ENCODE assay signal across 10 cellular contexts in the genomic region with DNA sequence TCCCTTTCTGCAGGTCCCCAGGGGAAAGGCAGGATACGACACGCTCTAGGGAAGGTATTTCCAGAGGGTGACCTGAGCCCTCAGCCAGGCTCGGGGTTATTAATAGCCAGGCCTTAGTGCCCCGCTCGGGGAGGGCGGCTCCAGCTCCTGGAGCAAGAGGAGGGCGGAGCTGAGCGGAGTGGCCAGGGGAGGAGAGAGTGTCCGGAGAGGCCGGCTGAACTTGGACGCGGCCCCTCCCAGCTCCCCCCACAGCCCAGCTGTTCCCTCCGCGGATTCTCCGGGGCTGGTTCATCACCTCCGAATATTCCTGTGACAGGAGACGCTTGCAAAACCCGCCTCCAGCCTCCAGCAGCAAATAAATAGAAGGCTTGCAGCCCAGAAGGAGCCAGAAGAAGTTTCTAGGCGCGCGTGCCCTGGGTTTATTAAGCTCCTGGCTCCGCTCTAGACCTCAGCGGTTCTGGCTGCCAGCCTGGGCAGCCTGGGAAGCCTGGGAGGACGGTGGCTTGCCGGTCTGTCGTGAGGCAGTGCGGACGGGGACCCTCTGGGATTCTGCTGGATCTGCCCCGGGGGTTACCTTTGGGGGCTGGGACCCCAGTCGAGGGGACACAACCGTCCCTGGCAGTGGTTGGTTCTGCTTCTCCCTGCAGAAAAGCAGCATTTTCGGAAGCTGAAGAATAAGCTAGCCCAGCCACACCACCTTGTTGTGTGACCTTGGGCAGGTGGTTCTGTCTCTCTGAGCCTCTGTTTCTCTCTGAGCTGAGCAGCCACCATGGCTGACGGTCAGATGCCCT. TPM values are rescaled to one million over a fixed set of nuclear protein-coding genes. Genes with fewer than 3 reads are reported as not detected.
A peak's percentile ranks its signal among the peaks of the same experiment; 100 is the strongest.
DNase-seq lines count a peak whose midpoint lies in the region; ATAC-seq, FAIRE-seq and TF ChIP-seq lines count a peak whose summit lies in the region.
"Had no signal": no experiment of that assay in that cellular context is flagged by ENCODE, and none has a peak within 500 bp of the region (broad histone marks: within the 10 kb centered on the region; RNA-seq: fewer than 3 reads in every experiment).

Gene HSPB8 (plus strand): TSS at position 388 of the 791 bp plus-strand sequence. CDS start 382 bp downstream, at position 770.

- H3K4me1 Mint-ChIP-seq in T-cell, result no peaks in the 10 kb centered on the region

- no peak within 1 kb of the TSS for H3K4me3 Mint-ChIP-seq in T-cell
- H3K4me3 Mint-ChIP-seq: activated naive CD8-positive, alpha-beta T cell had no signal

- no peak for FAIRE-seq in HepG2 (lab: Jason Lieb, UNC)
- FAIRE-seq: GM18507 had no signal

- TF ChIP-seq POLR2A in HepG2 (IDR thresholded peaks at IDR 0.05; ENCODE audit: insufficient read depth in 1 of 2, low read depth in 2 of 2, low read length in 2 of 2), result no peak

- no peak within 1 kb of the TSS for H3K27ac Mint-ChIP-seq in T-cell
- H3K27ac Mint-ChIP-seq: activated naive CD8-positive, alpha-beta T cell had no signal

- H3K36me3 Mint-ChIP-seq in T-cell, result no peaks in the 10 kb centered on the region
- H3K36me3 Mint-ChIP-seq: activated naive CD8-positive, alpha-beta T cell had no signal

- no peaks in the 10 kb centered on the region for H3K79me2 ChIP-seq in HepG2 (ENCODE audit: insufficient read depth, low read length)

- no peak for TF ChIP-seq CTCF in dorsolateral prefrontal cortex (IDR thresholded peaks at IDR 0.05 in 54 of 56, conservative IDR thresholded peaks at IDR 0.05 in 2 of 56; ENCODE audit: low read depth in 1 of 56, partially characterized antibody in 56 of 56)
- no peak for TF ChIP-seq CTCF in HepG2 (CRISPR knock-in tag; IDR thresholded peaks at IDR 0.05)
- no peak for TF ChIP-seq CTCF in thoracic aorta (IDR thresholded peaks at IDR 0.05)

- H3K9me3 Mint-ChIP-seq in T-cell, result no peaks in the 10 kb centered on the region

- peaks cover 0 to 42% (median 0%) of the 10 kb centered on the region in 45 donors for H3K27me3 ChIP-seq in dorsolateral prefrontal cortex
- peaks cover 0 to 17% of the 10 kb centered on the region in 2 experiments; a peak in 3 of 5 replicates for H3K27me3 ChIP-seq in HepG2 (ENCODE audit: control insufficient read depth in 1 of 2, insufficient read depth in 2 of 2, low read length in 2 of 2)
- no peaks in the 10 kb centered on the region for H3K27me3 ChIP-seq in thoracic aorta (replicated peaks; ENCODE audit: insufficient read depth)

- H3K9ac ChIP-seq in HepG2 (ENCODE audit: insufficient read depth, low read depth, low read length), result no peak within 1 kb of the TSS

- H3K27me3 Mint-ChIP-seq in T-cell, result peaks cover 9 to 16% of the 10 kb centered on the region in 2 donors
- H3K27me3 Mint-ChIP-seq: activated naive CD8-positive, alpha-beta T cell had no signal

- H3K4me3 ChIP-seq in dorsolateral prefrontal cortex (peak within 1 kb of the TSS; percentile 22 to 77 (median 63)), HepG2 (replicated peaks in 1 of 3; ENCODE audit: insufficient read depth in 1 of 3, low read depth in 2 of 3, low read length in 3 of 3) (peak within 1 kb of the TSS in 1 of 3 experiments; percentile 31; a peak in 1 of 6 replicates), thoracic aorta (peak within 1 kb of the TSS; percentile 91)

- H3K4me1 ChIP-seq in HepG2 (ENCODE audit: insufficient read depth, low read length) (peaks cover 17% of the 10 kb centered on the region; the same call in 1 of the 2 replicates), thoracic aorta (ENCODE audit: control insufficient read depth in 1 of 2, low read depth in 2 of 2) (peaks cover 16 to 58% of the 10 kb centered on the region in 2 donors)

- in situ Hi-C loops in HepG2 (cut with HindIII; ENCODE audit: extremely low pct_ligation_motif_present, low pct_unique_long_range_greater_than_20kb), result no loop called here

- no peak for TF ChIP-seq EP300 in HepG2 (IDR thresholded peaks at IDR 0.05; ENCODE audit: low read depth in 2 of 2, low read length in 2 of 2)
- no peak for TF ChIP-seq EP300 in HepG2 (CRISPR knock-in tag; IDR thresholded peaks at IDR 0.05; ENCODE audit: borderline replicate concordance)

- no peaks in the 10 kb centered on the region for H4K20me1 ChIP-seq in HepG2 (ENCODE audit: insufficient read depth, low read length)

- ATAC-seq in HepG2 (peak; percentile 79), thoracic aorta (ENCODE audit: insufficient number of reproducible peaks, low FRiP score, low read depth) (peak; percentile 81), T-cell (replicated peaks in 1 of 4) (no peak), HG03135 (IDR thresholded peaks at IDR 0.05; ENCODE audit: unreplicated experiment) (no peak)

- H3K4me2 ChIP-seq in HepG2 (ENCODE audit: low read depth, low read length), result peak within 1 kb of the TSS; percentile 42; the same call in 1 of the 2 replicates

- CTCF ChIA-PET in HepG2 (lab: Yijun Ruan, JAX; ENCODE audit: low intra/inter-chr PET ratio, low total read pairs), result no interaction called here
- CTCF ChIA-PET in T-cell (lab: Charles Lee), result no interaction called here

- H3K27ac ChIP-seq in dorsolateral prefrontal cortex, result peak within 1 kb of the TSS in 57 of 59 donors; percentile 41 to 97 (median 86)
- no peak within 1 kb of the TSS for H3K27ac ChIP-seq in HepG2 (ENCODE audit: extremely low read length, insufficient read depth, low read length)
- H3K27ac ChIP-seq in thoracic aorta, result peak within 1 kb of the TSS; percentile 95 to 98

- no peak within 1 kb of the TSS for H2AFZ ChIP-seq in HepG2 (ENCODE audit: low read length)

- no peaks in the 10 kb centered on the region for H3K36me3 ChIP-seq in HepG2 (replicated peaks in 1 of 2; ENCODE audit: control insufficient read depth in 1 of 2, insufficient read depth in 2 of 2, low read length in 2 of 2)
- no peaks in the 10 kb centered on the region for H3K36me3 ChIP-seq in thoracic aorta

- no peak for TF ChIP-seq RAD21 in HepG2 (CRISPR knock-in tag; IDR thresholded peaks at IDR 0.05)

- POLR2A ChIA-PET in HepG2 (lab: Yijun Ruan, JAX) (no interaction called here), T-cell (lab: Charles Lee) (no interaction called here)

- H3K9me3 ChIP-seq in HepG2 (ENCODE audit: low read length) (no peaks in the 10 kb centered on the region), thoracic aorta (no peaks in the 10 kb centered on the region)

- intact Hi-C loops in dorsolateral prefrontal cortex (cut with DNase I), result no loop called here
- intact Hi-C loops in HepG2 (cut with micrococcal nuclease; ENCODE audit: unreplicated experiment), result no loop called here

- peak in 13 of 14 donors; percentile 19 to 85 (median 54) for DNase-seq in C1 segment of cervical spinal cord (lab: John Stamatoyannopoulos, UW)
- peak; percentile 93 for DNase-seq in NCI-H226
- peak in 9 of 10 donors; percentile 34 to 79 (median 71) for DNase-seq in dorsolateral prefrontal cortex
- DNase-seq in HepG2 (ENCODE audit: low spot score), result peak; percentile 21
- DNase-seq in thoracic aorta (ENCODE audit: low spot score), result peak; percentile 89
- no peak for DNase-seq in activated CD4-positive, CD25-positive, alpha-beta regulatory T cell (lab: John Stamatoyannopoulos, UW)
- no peak for DNase-seq in T-cell

- WGBS in HepG2 (ENCODE audit: low lambda C conversion rate), result 5% methylated on average over 12 of the region's 33 CpGs

- no TSS peak for BruUV-seq in HepG2 (replicated peaks; lab: Mats Ljungman, UMichigan)

TF ChIP-seq in HepG2, 621 proteins besides CTCF, POLR2A, EP300 and RAD21 (continues in another document):
- TF ChIP-seq PATZ1 (CRISPR knock-in tag; IDR thresholded peaks at IDR 0.05), result 0 out of 2 replicates have a peak, but pooled peaks have one; percentile 10
- TF ChIP-seq ZNF282 (IDR thresholded peaks at IDR 0.05; ENCODE audit: partially characterized antibody), result no peak

RNA-seq across cellular contexts. Expression of gene HSPB8, which starts in this region (rescaled TPM):
- total RNA-seq in dorsolateral prefrontal cortex (100 to 1,000 TPM in 112 of 120 experiments, 10 to 100 TPM in 8; 76.6 to 246 (median 132) TPM), HepG2 (2016; rRNA removed; fragmentation: Illumina TruSeq; extraction: Trizol) (0.44 and 0.49 TPM in 2 replicates), thoracic aorta (100 to 1,000 TPM; 108 to 172 TPM), T-cell (under 1 TPM in 1 of 5 donors, not detected in 4; 0.18 TPM)
- 0.10 TPM in 1 of 2 replicates, not detected in the other for total RNA-seq in HepG2 (2016; cell fraction: cytosol; rRNA removed; fragmentation: Illumina TruSeq; extraction: Trizol; ENCODE audit: low read depth)
- total RNA-seq in HepG2 (2016; cell fraction: insoluble cytoplasmic fraction; rRNA removed; fragmentation: Illumina TruSeq; extraction: Trizol), result 0.22 and 0.27 TPM in 2 replicates
- 0.31 TPM in 2 replicates for total RNA-seq in HepG2 (2016; cell fraction: membrane; rRNA removed; fragmentation: Illumina TruSeq; extraction: Trizol)
- 0.16 and 0.50 TPM in 2 replicates for total RNA-seq in HepG2 (2016; cell fraction: nucleus; rRNA removed; fragmentation: Illumina TruSeq; extraction: Trizol)
- polyA plus RNA-seq in HepG2 (2011; rRNA removed), result 0.54 and 0.60 TPM in 2 replicates
- 0.30 and 0.64 TPM in 2 replicates for polyA plus RNA-seq in HepG2 (2011; cell fraction: cytosol; rRNA removed)
- polyA plus RNA-seq in HepG2 (2011; cell fraction: nucleus; rRNA removed), result 0.27 and 0.35 TPM in 2 replicates
- polyA plus RNA-seq in HepG2 (2012), result 0.16 TPM in 1 of 2 replicates, not detected in the other
- 0.10 TPM in 1 of 2 replicates, not detected in the other for polyA plus RNA-seq in HepG2 (2016; cell fraction: cytosol; fragmentation: Illumina TruSeq; extraction: Trizol; ENCODE audit: low read depth)
- polyA plus RNA-seq in HepG2 (2016; cell fraction: insoluble cytoplasmic fraction; fragmentation: Illumina TruSeq; extraction: Trizol; ENCODE audit: low read depth), result 0.57 and 0.75 TPM in 2 replicates
- polyA plus RNA-seq in HepG2 (2016; cell fraction: membrane; fragmentation: Illumina TruSeq; extraction: Trizol; ENCODE audit: low read depth), result 0.27 TPM in 1 of 2 replicates, not detected in the other
- 0.22 and 0.49 TPM in 2 replicates for polyA plus RNA-seq in HepG2 (2016; cell fraction: nucleus; fragmentation: Illumina TruSeq; extraction: Trizol; ENCODE audit: insufficient read depth, low read depth)
- polyA minus RNA-seq in HepG2 (2011; rRNA and poly(A)+ RNA removed; ENCODE audit: low replicate concordance), result 0.52 and 44.1 TPM in 2 replicates
- polyA minus RNA-seq in HepG2 (2011; cell fraction: cytosol; rRNA and poly(A)+ RNA removed), result 0.53 TPM in 1 of 2 replicates, not detected in the other
- polyA minus RNA-seq in HepG2 (2011; cell fraction: nucleus; rRNA and poly(A)+ RNA removed), result 0.75 and 1.2 TPM in 2 replicates

Comparison
In these comparisons a context has a peak if more than half of its experiments do, and no peak if none do; other contexts are left out.
1. RNA of gene HSPB8 (total RNA-seq): 108 to 172 TPM in thoracic aorta and 76.6 to 246 TPM in dorsolateral prefrontal cortex; 0.10 to 0.50 TPM in HepG2 and 0.18 TPM in T-cell; every median in the first group is over 10 times any median in the second.
2. DNase-seq: peak in C1 segment of cervical spinal cord (13 of 14), NCI-H226 (single experiment), dorsolateral prefrontal cortex (9 of 10), HepG2 (single experiment) and thoracic aorta (single experiment); none in activated CD4-positive, CD25-positive, alpha-beta regulatory T cell (0 of 4) and T-cell (0 of 34).
3. ATAC-seq: peak in HepG2 (single experiment) and thoracic aorta (single experiment); none in T-cell (0 of 4) and HG03135 (single experiment).